ENCODE assay signal across 1 cellular context in the genomic region with DNA sequence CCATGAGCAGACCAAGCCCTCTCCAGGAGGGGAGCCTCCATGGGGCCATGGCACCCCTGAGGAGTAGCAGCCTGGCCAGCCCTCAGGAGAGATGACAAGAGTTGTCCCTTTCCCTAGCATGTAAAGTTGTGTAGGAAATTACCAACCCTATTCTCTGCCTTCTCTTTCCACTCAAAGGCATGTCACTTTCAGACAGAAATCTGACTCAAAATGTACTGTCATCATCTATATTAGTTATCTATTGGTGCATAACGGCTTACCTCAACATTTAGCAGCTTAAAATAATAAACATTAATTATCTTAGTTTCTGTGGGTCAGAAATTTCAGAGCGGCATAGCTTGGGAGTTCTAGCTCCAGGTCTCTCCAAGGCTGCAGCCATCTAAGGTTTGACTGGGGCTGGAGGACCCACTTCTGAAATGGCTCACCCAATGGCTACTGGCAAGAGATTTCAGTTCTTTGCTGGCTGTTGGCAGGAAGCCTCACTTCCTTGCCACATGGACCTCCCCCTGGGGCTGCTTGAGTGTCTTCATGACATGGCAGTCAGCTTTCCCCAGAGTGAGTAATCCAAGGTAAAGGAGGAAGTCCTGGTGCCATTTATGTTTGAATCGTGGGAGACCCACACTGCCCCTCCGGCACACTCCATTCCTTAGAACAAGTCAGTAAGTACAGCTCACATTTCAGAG.
TF ChIP-seq lines count a peak whose summit lies in the region.

No MANE protein-coding gene starts in this region.

TF ChIP-seq in IMR-90, 13 proteins besides CTCF, POLR2A, EP300 and RAD21 (continued from another document):
- no peak for TF ChIP-seq CEBPB (IDR thresholded peaks at IDR 0.05; ENCODE audit: low read depth, low read length)
- TF ChIP-seq NFE2L2 (IDR thresholded peaks at IDR 0.05; ENCODE audit: low read depth, low read length), result no peak
- no peak for TF ChIP-seq MAFK (IDR thresholded peaks at IDR 0.05; ENCODE audit: low read depth, low read length)
- no peak for TF ChIP-seq ELK1 (IDR thresholded peaks at IDR 0.05; ENCODE audit: borderline replicate concordance, low read depth, low read length)
- no peak for TF ChIP-seq BHLHE40 (IDR thresholded peaks at IDR 0.05; ENCODE audit: low read depth, low read length)
- no peak for TF ChIP-seq RCOR1 (IDR thresholded peaks at IDR 0.05; ENCODE audit: insufficient replicate concordance, low read length)
- TF ChIP-seq MXI1 (IDR thresholded peaks at IDR 0.05; ENCODE audit: borderline replicate concordance, low read depth, low read length), result no peak
- TF ChIP-seq CHD1 (IDR thresholded peaks at IDR 0.05; ENCODE audit: low read depth, low read length), result no peak
TF ChIP-seq in IMR-90: peak in this region for 0.
